Comparison of ENCODE assay signal across 8 cellular contexts in the genomic region with DNA sequence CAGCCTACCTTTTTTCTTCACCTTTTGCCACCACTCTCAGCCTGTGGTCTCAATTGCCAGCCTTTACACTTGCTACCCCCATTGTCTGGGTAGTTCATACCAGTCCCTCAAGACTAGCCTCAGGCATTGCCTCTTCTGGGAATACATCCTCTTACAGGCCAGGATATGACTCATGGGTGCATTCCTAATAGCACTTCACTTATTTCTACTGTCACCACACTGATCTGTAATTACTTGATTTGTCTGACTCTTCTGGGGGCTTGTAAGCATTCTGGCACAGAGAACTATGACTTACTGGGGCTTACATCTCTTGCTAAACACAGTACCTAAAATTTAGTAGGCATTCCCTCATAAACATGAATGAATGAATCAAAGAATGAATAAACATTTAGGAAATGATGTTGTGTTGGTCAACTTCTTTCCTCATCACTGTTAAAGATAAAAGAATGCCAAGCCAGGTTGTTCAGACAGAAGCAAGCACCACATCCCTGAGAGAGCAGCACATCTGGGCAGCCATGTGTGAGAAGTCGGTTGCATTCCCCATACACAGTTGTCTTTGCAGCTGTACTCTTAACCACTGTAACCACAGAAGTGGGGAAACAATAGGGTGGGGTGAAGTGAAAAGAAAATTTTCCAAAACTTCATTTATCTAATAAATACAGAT. TPM values are rescaled to one million over a fixed set of nuclear protein-coding genes. Genes with fewer than 3 reads are reported as not detected.
DNase-seq lines count a peak whose midpoint lies in the region; ATAC-seq, FAIRE-seq and TF ChIP-seq lines count a peak whose summit lies in the region.

No MANE protein-coding gene starts in this region.

- H3K18ac ChIP-seq in trophoblast cell (ENCODE audit: low read length): no peak overlapping the region

- H3K9me3 ChIP-seq in adipocyte (ENCODE audit: control insufficient read depth, low read length) (peaks cover 5% of the 10 kb centered on the region), trophoblast cell (ENCODE audit: insufficient read depth, low read depth, low read length) (no peaks in the 10 kb centered on the region), kidney (ENCODE audit: control insufficient read depth in 1 of 2, low read length in 2 of 2) (no peaks in the 10 kb centered on the region)

- H3K4me1 ChIP-seq in adipocyte (ENCODE audit: control insufficient read depth, insufficient read depth, low read length): peaks cover 6% of the 10 kb centered on the region
- peaks cover 2 to 6% of the 10 kb centered on the region in 2 experiments for H3K4me1 ChIP-seq in trophoblast cell (ENCODE audit: control insufficient read depth in 1 of 2, insufficient read depth in 2 of 2, low read length in 2 of 2)
- no peaks in the 10 kb centered on the region for H3K4me1 ChIP-seq in kidney (ENCODE audit: control insufficient read depth in 1 of 2, insufficient read depth in 1 of 2, low read depth in 1 of 2, low read length in 2 of 2)

- H4K8ac ChIP-seq in trophoblast cell (ENCODE audit: low read depth, low read length): no peak overlapping the region

- peak; percentile 39 for ATAC-seq in Right ventricle myocardium inferior

- no peak for FAIRE-seq in kidney (lab: Jason Lieb, UNC)

- H2BK120ac ChIP-seq in trophoblast cell (ENCODE audit: insufficient read depth, low read length, poor library complexity): no peak overlapping the region

- peak overlapping the region; percentile 90 for H2BK12ac ChIP-seq in trophoblast cell (ENCODE audit: low read length)

- TF ChIP-seq CTCF in kidney (IDR thresholded peaks at IDR 0.05; ENCODE audit: borderline replicate concordance, extremely low read depth, insufficient read depth): no peak

- H3K9ac ChIP-seq in adipocyte (ENCODE audit: low read length) (no peak overlapping the region), trophoblast cell (ENCODE audit: low read length) (no peak overlapping the region), kidney (ENCODE audit: low read length in 2 of 2) (no peak overlapping the region)

- no peaks in the 10 kb centered on the region for H3K79me2 ChIP-seq in trophoblast cell (ENCODE audit: control insufficient read depth, insufficient read depth, low read length, poor library complexity)

- H3K27me3 ChIP-seq in adipocyte (replicated peaks; ENCODE audit: control insufficient read depth, insufficient read depth, low read length) (no peaks in the 10 kb centered on the region), trophoblast cell (ENCODE audit: insufficient read depth, low read length) (no peaks in the 10 kb centered on the region)

- H3K14ac ChIP-seq in trophoblast cell (ENCODE audit: low read length): no peak overlapping the region

- no peak overlapping the region for H3K4ac ChIP-seq in trophoblast cell (ENCODE audit: low read depth, low read length)

- H3K23ac ChIP-seq in trophoblast cell (ENCODE audit: low read length): no peak overlapping the region

- DNase-seq in Right ventricle myocardium inferior (ENCODE audit: missing footprints): no peak
- no peak for DNase-seq in cardiac septum (ENCODE audit: low spot score)
- peak; percentile 84 for DNase-seq in LHCN-M2 (ENCODE audit: low read depth)
- peak; percentile 68 for DNase-seq in adipocyte (ENCODE audit: low read depth)
- DNase-seq in trophoblast cell: peak; percentile 96 to 99
- no peak for DNase-seq in SHP77 (lab: John Stamatoyannopoulos, UW)
- no peak for DNase-seq in DMS 273 (lab: John Stamatoyannopoulos, UW; ENCODE audit: unreplicated experiment)
- DNase-seq in kidney: no peak

- H2BK5ac ChIP-seq in trophoblast cell (ENCODE audit: low read depth, low read length, poor library complexity): no peak overlapping the region

- H3K27ac ChIP-seq in trophoblast cell (ENCODE audit: low read depth, low read length) (no peak overlapping the region), kidney (ENCODE audit: low read depth in 2 of 2, low read length in 2 of 2) (no peak overlapping the region)

- H3K36me3 ChIP-seq in adipocyte (ENCODE audit: control insufficient read depth, insufficient read depth, low read length, severe bottlenecking) (no peaks in the 10 kb centered on the region), trophoblast cell (ENCODE audit: control insufficient read depth in 1 of 2, insufficient read depth in 2 of 2, low read length in 2 of 2) (no peaks in the 10 kb centered on the region), kidney (ENCODE audit: control insufficient read depth in 1 of 2, insufficient read depth in 2 of 2, low read length in 2 of 2) (no peaks in the 10 kb centered on the region)

- H2AK5ac ChIP-seq in trophoblast cell (ENCODE audit: low read length): no peak overlapping the region

- no CpG with 5 or more reads among the region's 1 CpG for WGBS in trophoblast cell (ENCODE audit: extremely low coverage, insufficient coverage, insufficient read length)

- H3K4me3 ChIP-seq in adipocyte (ENCODE audit: low read length): no peak overlapping the region
- no peak overlapping the region for H3K4me3 ChIP-seq in trophoblast cell (ENCODE audit: low read depth, low read length)
- no peak overlapping the region for H3K4me3 ChIP-seq in kidney (ENCODE audit: low read length in 2 of 2)

- intact Hi-C loops in Right ventricle myocardium inferior (cut with DNase I): no loop called here
- intact Hi-C loops in cardiac septum (cut with DNase I): no loop called here
- intact Hi-C loops in kidney (cut with DNase I): no loop called here

- no peak overlapping the region for H2AFZ ChIP-seq in trophoblast cell (ENCODE audit: insufficient read depth, low read length, poor library complexity)

- H4K12ac ChIP-seq in trophoblast cell (ENCODE audit: low read depth, low read length): no peak overlapping the region

- H4K91ac ChIP-seq in trophoblast cell (ENCODE audit: low read depth, low read length): no peak overlapping the region

- H3K79me1 ChIP-seq in trophoblast cell (ENCODE audit: low read length): no peaks in the 10 kb centered on the region

- peak overlapping the region; percentile 10 for H3K4me2 ChIP-seq in trophoblast cell (ENCODE audit: low read length)

RNA-seq across cellular contexts. Expression of a gene that starts 27.6 kb away (rescaled TPM):
- 0.65 TPM for total RNA-seq in Right ventricle myocardium inferior
- 0.92 TPM for total RNA-seq in cardiac septum
- 6.7 and 7.3 TPM in 2 replicates for total RNA-seq in LHCN-M2 (2014; rRNA removed)
- 13.3 TPM for polyA plus RNA-seq in LHCN-M2 (2012)
- 0.64 TPM in 2 replicates for polyA plus RNA-seq in trophoblast cell (2013)
- total RNA-seq in kidney: 53.7 TPM
- polyA plus RNA-seq in kidney (ENCODE audit: insufficient read depth, low read depth, low replicate concordance): 0.34 TPM

RNA-seq across cellular contexts. Expression of a gene that starts 54.2 kb away (rescaled TPM):
- total RNA-seq in Right ventricle myocardium inferior: not detected
- total RNA-seq in cardiac septum: not detected
- total RNA-seq in LHCN-M2 (2014; rRNA removed): 0.26 and 0.52 TPM in 2 replicates
- polyA plus RNA-seq in LHCN-M2 (2012): 1.3 TPM
- polyA plus RNA-seq in trophoblast cell (2013): not detected in 2 replicates
- total RNA-seq in kidney: 1.9 TPM
- polyA plus RNA-seq in kidney (ENCODE audit: insufficient read depth, low read depth, low replicate concordance): 4.3 TPM

Comparison
In these comparisons a context has a peak if more than half of its experiments do, and no peak if none do; other contexts are left out.
1. DNase-seq: peak in LHCN-M2 (single experiment), adipocyte (single experiment) and trophoblast cell (2 of 2); none in Right ventricle myocardium inferior (single experiment), cardiac septum (single experiment), SHP77 (0 of 2), DMS 273 (single experiment) and kidney (single experiment).